1 cellular context compared by ENCODE assay signal in genomic region chr11:118435233-118435892, GRCh38.
TF ChIP-seq lines count a peak whose summit lies in the region.

No MANE protein-coding gene starts in this region.

TF ChIP-seq in WTC11, 78 proteins besides CTCF, POLR2A, EP300 and RAD21 (continued from another document):
- TF ChIP-seq FOXP4 (CRISPR knock-in tag; IDR thresholded peaks at IDR 0.05) (no peak), SOX15 (CRISPR knock-in tag; IDR thresholded peaks at IDR 0.05) (no peak), ATF6 (CRISPR knock-in tag; IDR thresholded peaks at IDR 0.05) (no peak), ZBTB21 (CRISPR knock-in tag; IDR thresholded peaks at IDR 0.05; ENCODE audit: borderline replicate concordance) (no peak), MYBL2 (CRISPR knock-in tag; IDR thresholded peaks at IDR 0.05) (no peak), E2F4 (CRISPR knock-in tag; IDR thresholded peaks at IDR 0.05; ENCODE audit: borderline replicate concordance, low read depth) (no peak), FOXK1 (CRISPR knock-in tag; IDR thresholded peaks at IDR 0.05) (peak; percentile 83), ATF2 (CRISPR knock-in tag; IDR thresholded peaks at IDR 0.05; ENCODE audit: borderline replicate concordance, low read depth) (no peak), ZNF219 (CRISPR knock-in tag; IDR thresholded peaks at IDR 0.05; ENCODE audit: borderline replicate concordance) (no peak), ETV6 (CRISPR knock-in tag; IDR thresholded peaks at IDR 0.05) (no peak), ZNF121 (CRISPR knock-in tag; IDR thresholded peaks at IDR 0.05) (no peak), NFATC4 (CRISPR knock-in tag; IDR thresholded peaks at IDR 0.05) (no peak), IRF2 (CRISPR knock-in tag; IDR thresholded peaks at IDR 0.05; ENCODE audit: borderline replicate concordance, low read depth) (no peak), ZNF281 (CRISPR knock-in tag; IDR thresholded peaks at IDR 0.05) (no peak), NFYB (CRISPR knock-in tag; conservative IDR thresholded peaks at IDR 0.05; ENCODE audit: low read depth) (no peak), MLX (CRISPR knock-in tag; IDR thresholded peaks at IDR 0.05) (no peak), CREM (CRISPR knock-in tag; IDR thresholded peaks at IDR 0.05) (no peak), ESRRA (CRISPR knock-in tag; IDR thresholded peaks at IDR 0.05; ENCODE audit: borderline replicate concordance) (no peak), ZNF396 (CRISPR knock-in tag; IDR thresholded peaks at IDR 0.05; ENCODE audit: borderline replicate concordance) (no peak), TEAD4 (CRISPR knock-in tag; IDR thresholded peaks at IDR 0.05) (no peak), NR1H2 (CRISPR knock-in tag; IDR thresholded peaks at IDR 0.05) (no peak), CREB1 (CRISPR knock-in tag; IDR thresholded peaks at IDR 0.05) (no peak), ZNF317 (CRISPR knock-in tag; IDR thresholded peaks at IDR 0.05; ENCODE audit: borderline replicate concordance, low read depth) (no peak), HMGA2 (CRISPR knock-in tag; IDR thresholded peaks at IDR 0.05) (no peak), MXD4 (CRISPR knock-in tag; IDR thresholded peaks at IDR 0.05; ENCODE audit: borderline replicate concordance) (no peak), USF2 (CRISPR knock-in tag; IDR thresholded peaks at IDR 0.05) (no peak; the same call in 1 of the 2 replicates), MAX (CRISPR knock-in tag; IDR thresholded peaks at IDR 0.05) (peak; percentile 27; the same call in 1 of the 2 replicates), PRRX2 (CRISPR knock-in tag; IDR thresholded peaks at IDR 0.05) (no peak), CBFB (CRISPR knock-in tag; IDR thresholded peaks at IDR 0.05; ENCODE audit: low read depth) (no peak), TEAD1 (CRISPR knock-in tag; IDR thresholded peaks at IDR 0.05) (no peak; the same call in none of the 2 replicates)
